In the genomic region with DNA sequence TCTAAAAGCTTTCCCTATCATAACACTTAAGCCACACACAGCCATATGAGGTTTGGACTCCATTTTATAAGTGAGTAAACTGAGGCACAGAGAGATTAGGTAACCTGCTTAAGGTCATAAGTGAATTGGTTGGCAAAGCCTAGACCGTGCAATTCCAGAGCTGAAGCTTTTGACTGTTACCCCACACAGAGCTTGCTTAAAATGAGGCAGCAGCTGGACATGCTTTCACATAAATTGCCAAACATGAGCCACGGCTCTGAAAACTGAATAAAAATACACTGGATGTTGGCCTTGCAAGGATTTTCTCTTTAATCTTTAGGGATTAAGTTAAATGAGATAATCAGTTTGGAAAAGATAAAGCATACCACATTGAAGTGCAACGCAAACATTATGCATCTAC, we compare ENCODE assay signal across 13 cellular contexts. TPM values are rescaled to one million over a fixed set of nuclear protein-coding genes. Genes with fewer than 3 reads are reported as not detected.
DNase-seq lines count a peak whose midpoint lies in the region; ATAC-seq lines count a peak whose summit lies in the region.
"Had no signal": no experiment of that assay in that cellular context is flagged by ENCODE, and none has a peak within 500 bp of the region (broad histone marks: within the 10 kb centered on the region; RNA-seq: fewer than 3 reads in every experiment).

No MANE protein-coding gene starts in this region.

- intact Hi-C loops in Right ventricle myocardium superior (cut with DNase I), result no loop called here

- H3K4me3 Mint-ChIP-seq in activated T-cell treated with anti-CD3 and anti-CD28 coated beads, Interleukin-2, amount 50 U/mL, for 4 hours, result peak overlapping the region; percentile 94
- H3K4me3 Mint-ChIP-seq in central memory CD8-positive, alpha-beta T cell, result peak overlapping the region; percentile 99
- H3K4me3 Mint-ChIP-seq in stimulated activated naive CD8-positive, alpha-beta T cell treated with anti-CD3 and anti-CD28 coated beads, Interleukin-15, Interleukin-2, amounts not matched to agents 100 ng/mL and 50 ng/mL, for 24 hours, result peak overlapping the region; percentile 91

- H3K4me1 Mint-ChIP-seq in activated T-cell treated with anti-CD3 and anti-CD28 coated beads, Interleukin-2, amount 50 U/mL, for 4 hours (ENCODE audit: low read depth), result peaks cover 96% of the 10 kb centered on the region
- peaks cover 45% of the 10 kb centered on the region for H3K4me1 Mint-ChIP-seq in central memory CD8-positive, alpha-beta T cell
- peaks cover 100% of the 10 kb centered on the region for H3K4me1 Mint-ChIP-seq in stimulated activated naive CD8-positive, alpha-beta T cell treated with anti-CD3 and anti-CD28 coated beads, Interleukin-15, Interleukin-2, amounts not matched to agents 100 ng/mL and 50 ng/mL, for 24 hours (ENCODE audit: low read depth)

- no peaks in the 10 kb centered on the region for H3K9me3 Mint-ChIP-seq in activated T-cell treated with anti-CD3 and anti-CD28 coated beads, Interleukin-2, amount 50 U/mL, for 4 hours
- no peaks in the 10 kb centered on the region for H3K9me3 Mint-ChIP-seq in central memory CD8-positive, alpha-beta T cell
- no peaks in the 10 kb centered on the region for H3K9me3 Mint-ChIP-seq in stimulated activated naive CD8-positive, alpha-beta T cell treated with anti-CD3 and anti-CD28 coated beads, Interleukin-15, Interleukin-2, amounts not matched to agents 100 ng/mL and 50 ng/mL, for 24 hours

- DNase-seq in activated T-cell treated with anti-CD3 and anti-CD28 coated beads, Interleukin-2, amount 50 U/mL, for 4 hours, result no peak
- no peak for DNase-seq in activated T-cell treated with anti-CD3 and anti-CD28 coated beads, Interleukin-2, amount 50 U/mL, for 1 hour
- DNase-seq in NAMALWA (ENCODE audit: low spot score) (peak; percentile 54), glomerular visceral epithelial cell (ENCODE audit: extremely low spot score) (no peak), Right ventricle myocardium superior (no peak), DMS153 treated with DMSO at 0.1 percent for 48 hours (lab: John Stamatoyannopoulos, UW; ENCODE audit: unreplicated experiment) (no peak)
- DNase-seq in central memory CD8-positive, alpha-beta T cell (ENCODE audit: low spot score in 2 of 2), result no peak
- DNase-seq: DMS79 treated with DMSO at 0.1 percent for 48 hours; effector CD4-positive, alpha-beta T cell; gastrocnemius medialis; NCI-H1092 treated with DMSO at 0.1 percent for 48 hours; NCI-H524 treated with DMSO at 0.1 percent for 48 hours had no signal

- H3K36me3 Mint-ChIP-seq in activated T-cell treated with anti-CD3 and anti-CD28 coated beads, Interleukin-2, amount 50 U/mL, for 4 hours (ENCODE audit: insufficient read depth), result peaks cover 2% of the 10 kb centered on the region
- H3K36me3 Mint-ChIP-seq in central memory CD8-positive, alpha-beta T cell (ENCODE audit: insufficient read depth), result peaks cover 64% of the 10 kb centered on the region
- H3K36me3 Mint-ChIP-seq in stimulated activated naive CD8-positive, alpha-beta T cell treated with anti-CD3 and anti-CD28 coated beads, Interleukin-15, Interleukin-2, amounts not matched to agents 100 ng/mL and 50 ng/mL, for 24 hours (ENCODE audit: low read depth), result peaks cover 3% of the 10 kb centered on the region

- peak overlapping the region; percentile 98 for H3K27ac Mint-ChIP-seq in central memory CD8-positive, alpha-beta T cell (ENCODE audit: low read depth)
- peak overlapping the region; percentile 98 for H3K27ac Mint-ChIP-seq in stimulated activated naive CD8-positive, alpha-beta T cell treated with anti-CD3 and anti-CD28 coated beads, Interleukin-15, Interleukin-2, amounts not matched to agents 100 ng/mL and 50 ng/mL, for 24 hours

- H3K27me3 Mint-ChIP-seq in activated T-cell treated with anti-CD3 and anti-CD28 coated beads, Interleukin-2, amount 50 U/mL, for 4 hours (ENCODE audit: low read depth), result no peaks in the 10 kb centered on the region
- no peaks in the 10 kb centered on the region for H3K27me3 Mint-ChIP-seq in central memory CD8-positive, alpha-beta T cell
- H3K27me3 Mint-ChIP-seq in stimulated activated naive CD8-positive, alpha-beta T cell treated with anti-CD3 and anti-CD28 coated beads, Interleukin-15, Interleukin-2, amounts not matched to agents 100 ng/mL and 50 ng/mL, for 24 hours, result no peaks in the 10 kb centered on the region

- ATAC-seq in activated T-cell treated with anti-CD3 and anti-CD28 coated beads, Interleukin-2, amount 50 U/mL, for 4 hours, result no peak
- ATAC-seq in central memory CD8-positive, alpha-beta T cell (replicated peaks; ENCODE audit: extremely low read depth, poor library complexity, severe bottlenecking), result no peak
- ATAC-seq in Right ventricle myocardium superior (ENCODE audit: poor library complexity), result no peak
- ATAC-seq: gastrocnemius medialis had no signal

RNA-seq across cellular contexts. Expression of a gene that starts 2.5 kb away (rescaled TPM):
- total RNA-seq in activated T-cell treated with anti-CD3 and anti-CD28 coated beads, Interleukin-2, amount 50 U/mL, for 4 hours, result 10 to 100 TPM; 14.7 to 17.4 (median 16.8) TPM
- total RNA-seq in Right ventricle myocardium superior, result 3.1 TPM
